In the genomic region with DNA sequence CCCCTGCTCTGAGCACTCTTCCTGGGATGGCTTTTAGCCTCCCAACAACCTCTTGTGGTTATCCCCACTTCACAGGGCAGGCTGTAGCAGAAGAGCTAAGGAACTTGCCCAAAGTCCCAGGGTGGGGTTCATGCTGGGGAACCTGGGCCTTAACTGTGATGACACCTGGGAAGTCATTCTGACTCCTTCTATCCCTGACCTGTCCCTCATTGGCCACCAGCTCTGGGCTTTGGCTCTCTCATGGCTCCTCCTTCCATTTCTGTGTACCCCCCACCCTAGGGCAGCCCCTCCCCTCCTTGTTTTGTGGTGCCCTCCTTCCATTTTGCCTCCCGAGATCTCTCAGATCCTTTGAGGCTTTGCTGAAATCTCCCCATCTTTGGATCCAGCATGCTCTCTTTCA, we compare ENCODE assay signal across 1 cellular context.
A peak's percentile ranks its signal among the peaks of the same experiment; 100 is the strongest.
TF ChIP-seq lines count a peak whose summit lies in the region.

No MANE protein-coding gene starts in this region.

TF ChIP-seq in K562, 482 proteins besides CTCF, POLR2A, EP300 and RAD21:
- TF ChIP-seq HNRNPUL1 (IDR thresholded peaks at IDR 0.05; ENCODE audit: low read length) (no peak), ZFP30 (CRISPR knock-in tag; IDR thresholded peaks at IDR 0.05; ENCODE audit: borderline replicate concordance) (no peak), HDAC6 (IDR thresholded peaks at IDR 0.05; ENCODE audit: low read depth, low read length) (0 out of 2 replicates have a peak, but pooled peaks have one; percentile 20), GTF2F1 (IDR thresholded peaks at IDR 0.05; ENCODE audit: low read depth, low read length) (0 out of 2 replicates have a peak, but pooled peaks have one; percentile 27), SMC3 (conservative IDR thresholded peaks at IDR 0.05; ENCODE audit: insufficient read depth, low read depth, low read length) (0 out of 2 replicates have a peak, but pooled peaks have one; percentile 3), SP2 (IDR thresholded peaks at IDR 0.05; ENCODE audit: extremely low read depth, low read depth, low read length, poor library complexity, severe bottlenecking) (peak; percentile 19)
